Comparison of ENCODE assay signal across 26 cellular contexts in the genomic region with DNA sequence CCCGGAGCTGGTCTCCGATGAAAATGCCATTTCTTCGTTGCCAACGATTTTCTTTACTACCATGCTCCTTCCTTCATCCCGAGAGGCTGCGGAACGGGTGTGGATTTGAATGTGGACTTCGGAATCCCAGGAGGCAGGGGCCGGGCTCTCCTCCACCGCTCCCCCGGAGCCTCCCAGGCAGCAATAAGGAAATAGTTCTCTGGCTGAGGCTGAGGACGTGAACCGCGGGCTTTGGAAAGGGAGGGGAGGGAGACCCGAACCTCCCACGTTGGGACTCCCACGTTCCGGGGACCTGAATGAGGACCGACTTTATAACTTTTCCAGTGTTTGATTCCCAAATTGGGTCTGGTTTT. TPM values are rescaled to one million over a fixed set of nuclear protein-coding genes. Genes with fewer than 3 reads are reported as not detected.
DNase-seq lines count a peak whose midpoint lies in the region; ATAC-seq, FAIRE-seq and TF ChIP-seq lines count a peak whose summit lies in the region.
"Had no signal": no experiment of that assay in that cellular context is flagged by ENCODE, and none has a peak within 500 bp of the region (broad histone marks: within the 10 kb centered on the region; RNA-seq: fewer than 3 reads in every experiment).

No MANE protein-coding gene starts in this region.

- H4K91ac ChIP-seq in H9 (ENCODE audit: insufficient read length, low read depth, low read length), result no peak overlapping the region

- H3K27ac Mint-ChIP-seq in H9, result no peak overlapping the region
- H3K27ac Mint-ChIP-seq: memory B cell had no signal

- H3K79me2 ChIP-seq in H9 (ENCODE audit: insufficient read depth, low read length), result no peaks in the 10 kb centered on the region

- H3K27ac ChIP-seq in H9 (ENCODE audit: insufficient read length, low read depth, low read length) (no peak overlapping the region), ectodermal cell (ENCODE audit: insufficient read depth, low read depth, low read length, poor library complexity, severe bottlenecking) (no peak overlapping the region), small intestine (ENCODE audit: low read depth in 1 of 2, low read length in 1 of 2) (no peak overlapping the region), left ventricle myocardium inferior (replicated peaks) (no peak overlapping the region), SJCRH30 (no peak overlapping the region)
- H3K27ac ChIP-seq: brain microvascular endothelial cell, heart right ventricle, stomach, upper lobe of left lung had no signal

- no peak overlapping the region for H4K8ac ChIP-seq in H9 (replicated peaks; ENCODE audit: insufficient read length, low read depth, low read length)

- no peak overlapping the region for H2BK20ac ChIP-seq in H9 (ENCODE audit: low read depth, low read length, poor library complexity, severe bottlenecking)

- no peak overlapping the region for H3K4ac ChIP-seq in H9 (ENCODE audit: low read depth, low read length)

- no peak overlapping the region for H2BK15ac ChIP-seq in H9 (ENCODE audit: low read depth, low read length)

- no peak overlapping the region for H3T11ph ChIP-seq in H9 (ENCODE audit: low read length)

- no peak overlapping the region for H3K56ac ChIP-seq in H9 (ENCODE audit: insufficient read length, low read depth, low read length)

- intact Hi-C loops in left colon (cut with DNase I, micrococcal nuclease) (no loop called here), left ventricle myocardium inferior (cut with micrococcal nuclease) (no loop called here)

- peak overlapping the region; percentile 71 for H3K4me2 ChIP-seq in H9 (ENCODE audit: insufficient read depth, insufficient read length, low read length)

- no peak overlapping the region for H3K18ac ChIP-seq in H9 (ENCODE audit: insufficient read length, low read depth, low read length)

- no peak overlapping the region for H2AK5ac ChIP-seq in H9 (ENCODE audit: insufficient read length, low read length)

- H4K20me1 ChIP-seq in H9 (ENCODE audit: control insufficient read depth, insufficient read depth, insufficient read length), result no peaks in the 10 kb centered on the region

- H3K14ac ChIP-seq in H9 (ENCODE audit: insufficient read depth, low read length), result no peak overlapping the region

- H3K4me3 ChIP-seq in ectodermal cell (ENCODE audit: insufficient read depth, low read depth, low read length) (peak overlapping the region; percentile 20), small intestine (ENCODE audit: low read depth in 1 of 2, low read length in 2 of 2) (peak overlapping the region in 1 of 2 donors; percentile 59), left ventricle myocardium inferior (no peak overlapping the region), SJCRH30 (no peak overlapping the region)
- H3K4me3 ChIP-seq: heart right ventricle, stomach, upper lobe of left lung had no signal

- peak; percentile 98 for ATAC-seq in left colon
- ATAC-seq: heart right ventricle had no signal

- no peak overlapping the region for H2BK120ac ChIP-seq in H9 (ENCODE audit: low read depth, low read length, poor library complexity, severe bottlenecking)

- peaks cover 10% of the 10 kb centered on the region for H3K23me2 ChIP-seq in H9 (ENCODE audit: insufficient read length, low read depth, low read length, poor library complexity, severe bottlenecking)

- no peak overlapping the region for H2AFZ ChIP-seq in H9 (ENCODE audit: low read length)

- no peaks in the 10 kb centered on the region for H3K4me1 ChIP-seq in H9 (ENCODE audit: insufficient read depth, low read length)
- peaks cover 5% of the 10 kb centered on the region for H3K4me1 ChIP-seq in ectodermal cell (ENCODE audit: control insufficient read depth, insufficient read depth, low read length)
- no peaks in the 10 kb centered on the region for H3K4me1 ChIP-seq in small intestine (ENCODE audit: control insufficient read depth in 2 of 2, insufficient read depth in 1 of 2, low read depth in 1 of 2, low read length in 1 of 2)
- H3K4me1 ChIP-seq in left ventricle myocardium inferior, result no peaks in the 10 kb centered on the region
- no peaks in the 10 kb centered on the region for H3K4me1 ChIP-seq in SJCRH30
- H3K4me1 ChIP-seq: heart right ventricle, stomach had no signal

- H3K9me3 ChIP-seq in H9 (ENCODE audit: control insufficient read depth, low read depth, low read length) (no peaks in the 10 kb centered on the region), ectodermal cell (ENCODE audit: control insufficient read depth, low read length) (no peaks in the 10 kb centered on the region), small intestine (ENCODE audit: control insufficient read depth, low read depth) (no peaks in the 10 kb centered on the region), left ventricle myocardium inferior (replicated peaks) (peaks cover 5% of the 10 kb centered on the region), SJCRH30 (replicated peaks) (no peaks in the 10 kb centered on the region)
- H3K9me3 ChIP-seq: heart right ventricle, upper lobe of left lung had no signal

- H3K23ac ChIP-seq in H9 (ENCODE audit: insufficient read length, low read depth, low read length), result no peak overlapping the region

- peak; percentile 43 for DNase-seq in H9
- peak; percentile 81 to 85 for DNase-seq in left colon
- peak; percentile 89 for DNase-seq in small intestine
- DNase-seq in RCC 7860 (ENCODE audit: low spot score), result no peak
- DNase-seq in left ventricle myocardium inferior, result no peak
- no peak for DNase-seq in SJCRH30
- no peak for DNase-seq in A172 (ENCODE audit: low spot score)
- DNase-seq: activated CD4-positive, alpha-beta T cell treated with anti-CD3 and anti-CD28 coated beads for 4 hours; activated CD8-positive, alpha-beta memory T cell treated with anti-CD3 and anti-CD28 coated beads, Interleukin-2, amount 50 U/mL, for 4 hours; activated effector memory CD4-positive, alpha-beta T cell treated with Interleukin-2 at 50 U/mL for 16 hours; brain microvascular endothelial cell; DND-41; heart right ventricle; KG1; kidney glomerular epithelial cell; NCI-H1694 treated with DMSO at 0.1 percent for 48 hours; NCI-H226; SIG-M5; stimulated activated CD4-positive, alpha-beta T cell treated with anti-CD3 and anti-CD28 coated beads, Interleukin-4, amount 100 ng/mL, for 4 hours; stomach; T-helper 1 cell had no signal

- H3K36me3 Mint-ChIP-seq in H9 (ENCODE audit: insufficient read depth in 1 of 3, low read depth in 3 of 3), result peaks cover 0 to 1% (median 0%) of the 10 kb centered on the region in 3 experiments; a peak in 1 of 7 replicates
- H3K36me3 Mint-ChIP-seq: memory B cell had no signal

- peaks cover 5 to 10% of the 10 kb centered on the region in 2 experiments; a peak in 3 of 5 replicates for H3K9me3 Mint-ChIP-seq in H9
- H3K9me3 Mint-ChIP-seq: memory B cell had no signal

- WGBS in H9 (ENCODE audit: extremely low coverage, insufficient read length, low lambda C conversion rate), result no CpG with 5 or more reads among the region's 19 CpGs
- 1 to 2% methylated on average over 19 of the region's 19 CpGs for WGBS in ectodermal cell, 2 experiments
- 1 to 4% (median 3%) methylated on average over 19 of the region's 19 CpGs for WGBS in small intestine, 3 donors

- H2BK5ac ChIP-seq in H9 (ENCODE audit: insufficient read length, low read length), result no peak overlapping the region

- H3K4me3 Mint-ChIP-seq in H9, result peak overlapping the region; percentile 57 to 81
- H3K4me3 Mint-ChIP-seq: memory B cell had no signal

- no peaks in the 10 kb centered on the region for H3K79me1 ChIP-seq in H9 (ENCODE audit: insufficient read depth, low read depth, low read length, poor library complexity, severe bottlenecking)

- H3K27me3 Mint-ChIP-seq in H9 (ENCODE audit: low read depth), result peaks cover 83% of the 10 kb centered on the region

- no peak overlapping the region for H4K5ac ChIP-seq in H9 (ENCODE audit: insufficient read length, low read depth, low read length)

- TF ChIP-seq CTCF in H9 (conservative IDR thresholded peaks at IDR 0.05) (no peak), left ventricle myocardium inferior (IDR thresholded peaks at IDR 0.05; ENCODE audit: borderline replicate concordance) (no peak)

- FAIRE-seq in small intestine (lab: Jason Lieb, UNC), result no peak
- FAIRE-seq in RCC 7860 (lab: Jason Lieb, UNC), result no peak
- FAIRE-seq: colon, GM18507 had no signal

- H3K27me3 ChIP-seq in H9 (ENCODE audit: insufficient read depth, low read length), result peaks cover 62% of the 10 kb centered on the region
- H3K27me3 ChIP-seq in ectodermal cell (ENCODE audit: control insufficient read depth, insufficient read depth, low read length, poor library complexity, severe bottlenecking), result peaks cover 70% of the 10 kb centered on the region
- peaks cover 0 to 7% of the 10 kb centered on the region in 2 donors for H3K27me3 ChIP-seq in small intestine (ENCODE audit: control insufficient read depth in 2 of 2, insufficient read depth in 2 of 2, low read length in 2 of 2)
- peaks cover 87% of the 10 kb centered on the region for H3K27me3 ChIP-seq in left ventricle myocardium inferior (ENCODE audit: low read depth)
- H3K27me3 ChIP-seq in SJCRH30, result no peaks in the 10 kb centered on the region

- H3K36me3 ChIP-seq in ectodermal cell (ENCODE audit: control insufficient read depth, insufficient read depth, low read length) (no peaks in the 10 kb centered on the region), small intestine (ENCODE audit: control insufficient read depth in 2 of 2, insufficient read depth in 2 of 2, low read length in 2 of 2) (no peaks in the 10 kb centered on the region), left ventricle myocardium inferior (no peaks in the 10 kb centered on the region), SJCRH30 (no peaks in the 10 kb centered on the region)
- H3K36me3 ChIP-seq: brain microvascular endothelial cell, heart right ventricle, stomach, upper lobe of left lung had no signal

- peaks cover 4 to 27% of the 10 kb centered on the region in 2 experiments for H3K4me1 Mint-ChIP-seq in H9
- H3K4me1 Mint-ChIP-seq: memory B cell had no signal

- H2BK12ac ChIP-seq in H9 (ENCODE audit: insufficient read length, low read depth, low read length), result no peak overlapping the region

- H3K9ac ChIP-seq in H9 (ENCODE audit: extremely low read depth, insufficient read length, low read length), result no peak overlapping the region

RNA-seq across cellular contexts. Expression of a gene that starts 14.4 kb away (rescaled TPM):
- total RNA-seq in H9 (2021), result 0.18 and 0.24 TPM in 2 replicates
- polyA plus RNA-seq in ectodermal cell (2013, experiment 1 of 4), result not detected
- polyA plus RNA-seq in ectodermal cell (2013, experiment 2 of 4), result not detected
- not detected for polyA plus RNA-seq in ectodermal cell (2013, experiment 3 of 4)
- 0.08 TPM for polyA plus RNA-seq in ectodermal cell (2013, experiment 4 of 4)
- under 1 TPM; 0.06 to 0.36 TPM for total RNA-seq in left colon
- polyA plus RNA-seq in small intestine, result under 1 TPM in 1 of 3 donors, not detected in 2; 0.04 TPM
- not detected for total RNA-seq in left ventricle myocardium inferior
- not detected in 2 replicates for total RNA-seq in SJCRH30 (2014; rRNA removed; shearing (Covaris generic))
- total RNA-seq in A172 (2014; rRNA removed; shearing (Covaris generic)), result not detected in 2 replicates
- total RNA-seq: heart right ventricle, upper lobe of left lung had no signal
- polyA plus RNA-seq: heart right ventricle, stomach had no signal

Comparison
In these comparisons a context has a peak if more than half of its experiments do, and no peak if none do; other contexts are left out.
1. DNase-seq: peak in H9 (single experiment), left colon (2 of 2) and small intestine (single experiment); none in RCC 7860 (single experiment), left ventricle myocardium inferior (single experiment), SJCRH30 (0 of 2) and A172 (single experiment).